19 cellular contexts compared by ENCODE assay signal in genomic region chr1:162358928-162359327, GRCh38. TPM values are rescaled to one million over a fixed set of nuclear protein-coding genes. Genes with fewer than 3 reads are reported as not detected.
DNase-seq lines count a peak whose midpoint lies in the region; ATAC-seq and TF ChIP-seq lines count a peak whose summit lies in the region.
"Had no signal": no experiment of that assay in that cellular context is flagged by ENCODE, and none has a peak within 500 bp of the region (broad histone marks: within the 10 kb centered on the region; RNA-seq: fewer than 3 reads in every experiment).

No MANE protein-coding gene starts in this region.

- H3K27ac ChIP-seq in SK-N-MC (peak overlapping the region; percentile 36; the same call in 1 of the 2 replicates), colonic mucosa (peak overlapping the region; percentile 43)
- H3K27ac ChIP-seq: BLaER1, C4-2B, GM23248 had no signal

- H3K36me3 Mint-ChIP-seq in nephron progenitor cell (ENCODE audit: low read depth) = no peaks in the 10 kb centered on the region
- H3K36me3 Mint-ChIP-seq: CD4-positive, CD25-positive, alpha-beta regulatory T cell; CD8-positive, alpha-beta T cell had no signal

- no peak overlapping the region for H3K9ac ChIP-seq in SK-N-MC (ENCODE audit: insufficient read length)
- H3K9ac ChIP-seq in colonic mucosa (ENCODE audit: low read depth in 2 of 2, low read length in 2 of 2) = no peak overlapping the region
- H3K9ac ChIP-seq: BLaER1, GM23248 had no signal

- peak overlapping the region; percentile 19 for H3K27ac Mint-ChIP-seq in nephron progenitor cell
- H3K27ac Mint-ChIP-seq: B cell; CD4-positive, CD25-positive, alpha-beta regulatory T cell; CD8-positive, alpha-beta T cell had no signal

- ATAC-seq in HG03460 (IDR thresholded peaks at IDR 0.05; ENCODE audit: unreplicated experiment) (no peak), GM21390 (IDR thresholded peaks at IDR 0.05; ENCODE audit: unreplicated experiment) (no peak)
- ATAC-seq: CD8-positive, alpha-beta T cell; HCT116 had no signal

- H3K4me3 Mint-ChIP-seq in nephron progenitor cell = no peak overlapping the region
- H3K4me3 Mint-ChIP-seq: B cell; CD4-positive, CD25-positive, alpha-beta regulatory T cell; CD8-positive, alpha-beta T cell; H9 had no signal

- H3K9me3 ChIP-seq in SK-N-MC (ENCODE audit: low read depth, low read length) (no peaks in the 10 kb centered on the region), colonic mucosa (no peaks in the 10 kb centered on the region)
- H3K9me3 ChIP-seq: BLaER1, Caco-2 had no signal

- intact Hi-C loops in colonic mucosa (cut with DNase I) (no loop called here), posterior cingulate gyrus (cut with DNase I) (no loop called here)

- H3K36me3 ChIP-seq in SK-N-MC (ENCODE audit: insufficient read depth, low read length) = peaks cover 53% of the 10 kb centered on the region; the same call in 1 of the 2 replicates
- no peaks in the 10 kb centered on the region for H3K36me3 ChIP-seq in colonic mucosa
- H3K36me3 ChIP-seq: BLaER1 had no signal

- H3K27me3 ChIP-seq in colonic mucosa = no peaks in the 10 kb centered on the region
- H3K27me3 ChIP-seq: BLaER1 had no signal

- H3K4me1 Mint-ChIP-seq in nephron progenitor cell = peaks cover 8% of the 10 kb centered on the region
- H3K4me1 Mint-ChIP-seq: CD4-positive, CD25-positive, alpha-beta regulatory T cell had no signal

- no peak for DNase-seq in SK-N-MC (ENCODE audit: low read depth, low spot score)
- DNase-seq in colonic mucosa = peak; percentile 7
- no peak for DNase-seq in nephron progenitor cell
- DNase-seq in posterior cingulate gyrus = no peak
- DNase-seq: Caco-2; CD4-positive, CD25-positive, alpha-beta regulatory T cell; CD8-positive, alpha-beta T cell; DMS153; DND-41; GM23248; H9 had no signal

- peaks cover 6% of the 10 kb centered on the region for H3K27me3 Mint-ChIP-seq in nephron progenitor cell (ENCODE audit: low read depth, poor library complexity)

- TF ChIP-seq CTCF in colonic mucosa (IDR thresholded peaks at IDR 0.05) (no peak), nephron progenitor cell (IDR thresholded peaks at IDR 0.05) (no peak)

- no peaks in the 10 kb centered on the region for H3K9me3 Mint-ChIP-seq in nephron progenitor cell
- H3K9me3 Mint-ChIP-seq: CD4-positive, CD25-positive, alpha-beta regulatory T cell; CD8-positive, alpha-beta T cell; H9 had no signal

- H3K4me1 ChIP-seq in colonic mucosa = no peaks in the 10 kb centered on the region
- H3K4me1 ChIP-seq: BLaER1, Caco-2 had no signal

- H3K4me3 ChIP-seq in SK-N-MC (no peak overlapping the region), colonic mucosa (no peak overlapping the region)
- H3K4me3 ChIP-seq: BLaER1, GM23248 had no signal

RNA-seq across cellular contexts. Expression of gene SPATA46, which starts 17.7 kb away (rescaled TPM):
- not detected for total RNA-seq in colonic mucosa
- total RNA-seq: A172; B cell; Caco-2; CD4-positive, CD25-positive, alpha-beta regulatory T cell; CD8-positive, alpha-beta T cell; GM23248; H1; H9 had no signal

RNA-seq across cellular contexts. Expression of gene C1orf226, which starts 22.6 kb away (rescaled TPM):
- total RNA-seq in colonic mucosa = 10 to 100 TPM; 26.9 to 54.0 TPM
- total RNA-seq: CD8-positive, alpha-beta T cell had no signal

RNA-seq across cellular contexts. Expression of gene SH2D1B, which starts 53.0 kb away (rescaled TPM):
- total RNA-seq in colonic mucosa = under 1 TPM; 0.27 to 0.69 TPM
- total RNA-seq: Caco-2; CD4-positive, CD25-positive, alpha-beta regulatory T cell; CD8-positive, alpha-beta T cell; GM23248; H1; H9 had no signal
